ENCODE assay signal across 1 cellular context in genomic region chr13:43511260-43511970, GRCh38.
TF ChIP-seq lines count a peak whose summit lies in the region.

No MANE protein-coding gene starts in this region.

TF ChIP-seq in HepG2, 621 proteins besides CTCF, POLR2A, EP300 and RAD21 (continued from another document):
- no peak for TF ChIP-seq TSC22D2 (CRISPR knock-in tag; IDR thresholded peaks at IDR 0.05; ENCODE audit: borderline replicate concordance)
- TF ChIP-seq ETV5 (CRISPR knock-in tag; IDR thresholded peaks at IDR 0.05; ENCODE audit: borderline replicate concordance): no peak
- no peak for TF ChIP-seq ZNF567 (CRISPR knock-in tag; IDR thresholded peaks at IDR 0.05; ENCODE audit: borderline replicate concordance)
